Comparison of ENCODE assay signal across 26 cellular contexts in genomic region chr14:91810699-91811098, GRCh38. TPM values are rescaled to one million over a fixed set of nuclear protein-coding genes. Genes with fewer than 3 reads are reported as not detected.
"Had no signal": no experiment of that assay in that cellular context is flagged by ENCODE, and none has a peak within 500 bp of the region (broad histone marks: within the 10 kb centered on the region; RNA-seq: fewer than 3 reads in every experiment).

No MANE protein-coding gene starts in this region.

- H3K4me3 Mint-ChIP-seq: dendritic cell treated with granulocyte-macrophage colony-stimulating factor and Interleukin-4, amounts not matched to agents 40 ng/mL and 50 ng/mL, for 4 days; endodermal cell; immature natural killer cell; mesothelial cell of epicardium; naive B cell had no signal

- FAIRE-seq: endometrium, endothelial cell of umbilical vein, frontal cortex, keratinocyte had no signal

- DNase-seq: cortex of kidney; effector CD8-positive, alpha-beta T cell; effector memory CD8-positive, alpha-beta T cell; endodermal cell; foreskin keratinocyte; heart left ventricle; hypothalamus; immature natural killer cell; left cardiac atrium; left lung; left ventricle myocardium superior; lower lobe of right lung; mesenchymal stem cell; mucosa of descending colon; naive B cell; naive thymus-derived CD8-positive, alpha-beta T cell had no signal

- H3K27ac Mint-ChIP-seq: dendritic cell treated with granulocyte-macrophage colony-stimulating factor and Interleukin-4, amounts not matched to agents 40 ng/mL and 50 ng/mL, for 4 days; endodermal cell; mesothelial cell of epicardium; naive B cell had no signal

- H3K27ac ChIP-seq: esophagus muscularis mucosa, foreskin keratinocyte, gastroesophageal sphincter, heart left ventricle, hepatocyte, left lung, lower lobe of right lung had no signal

- H3K4me3 ChIP-seq: esophagus muscularis mucosa, gastroesophageal sphincter, heart left ventricle, hepatocyte, left lung, lower lobe of right lung, mucosa of descending colon had no signal

- ATAC-seq: effector memory CD8-positive, alpha-beta T cell; foreskin keratinocyte; gastroesophageal sphincter; heart left ventricle; left cardiac atrium; left lung; left ventricle myocardium superior; lower lobe of right lung; mucosa of descending colon; naive thymus-derived CD8-positive, alpha-beta T cell had no signal

- H3K4me1 ChIP-seq: esophagus muscularis mucosa, foreskin keratinocyte, gastroesophageal sphincter, heart left ventricle, lower lobe of right lung had no signal

- H3K27me3 Mint-ChIP-seq: effector memory CD8-positive, alpha-beta T cell; naive thymus-derived CD8-positive, alpha-beta T cell had no signal

- H3K4me1 Mint-ChIP-seq: endodermal cell, mesothelial cell of epicardium had no signal

- H3K27me3 ChIP-seq: esophagus muscularis mucosa, foreskin keratinocyte, gastroesophageal sphincter, heart left ventricle, hepatocyte, left lung had no signal

RNA-seq across cellular contexts. Expression of gene TC2N, which starts 56.6 kb away (rescaled TPM):
- total RNA-seq: myocyte had no signal
